ENCODE assay signal across 10 cellular contexts in the genomic region with DNA sequence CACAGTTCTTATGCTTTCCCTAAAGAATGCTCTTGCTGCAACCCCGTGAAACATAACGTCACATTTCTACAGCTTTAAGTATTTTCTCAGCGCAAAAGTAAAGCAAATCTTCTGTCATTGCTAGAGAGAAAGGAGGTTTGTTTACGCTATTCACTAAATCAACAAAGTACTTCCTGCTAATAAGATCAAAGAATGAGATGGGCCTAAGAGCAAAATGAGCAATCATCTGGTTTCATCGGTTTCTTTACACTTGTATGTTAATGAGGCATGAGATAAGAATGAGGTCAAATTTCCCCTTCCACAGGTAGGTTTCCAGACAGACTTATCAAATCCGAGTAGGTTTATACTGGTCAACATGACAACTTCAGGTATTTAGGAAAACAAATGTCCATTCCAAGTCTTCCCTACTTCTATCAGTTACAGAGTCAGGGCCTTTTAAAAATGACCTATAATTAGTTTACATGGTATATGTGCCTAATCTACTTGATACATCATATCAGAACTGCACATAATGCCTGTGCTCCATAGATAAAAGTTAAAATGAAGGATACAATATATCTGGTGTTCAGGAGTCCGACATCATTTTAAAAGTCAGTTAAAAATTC. TPM values are rescaled to one million over a fixed set of nuclear protein-coding genes. Genes with fewer than 3 reads are reported as not detected.
DNase-seq lines count a peak whose midpoint lies in the region; ATAC-seq and TF ChIP-seq lines count a peak whose summit lies in the region.
"Had no signal": no experiment of that assay in that cellular context is flagged by ENCODE, and none has a peak within 500 bp of the region (broad histone marks: within the 10 kb centered on the region; RNA-seq: fewer than 3 reads in every experiment).

No MANE protein-coding gene starts in this region.

- H2BK5ac ChIP-seq in IMR-90 (ENCODE audit: low read depth, low read length, poor library complexity, severe bottlenecking), result no peak overlapping the region

- no peaks in the 10 kb centered on the region for H3K9me3 Mint-ChIP-seq in stimulated activated naive CD8-positive, alpha-beta T cell treated with anti-CD3 and anti-CD28 coated beads, Interleukin-15, amount 100 ng/mL, for 72 hours
- H3K9me3 Mint-ChIP-seq: CD8-positive, alpha-beta T cell had no signal

- WGBS in IMR-90 (ENCODE audit: extremely low coverage in 2 of 2, insufficient read length in 1 of 2), 2 experiments, result no CpG with 5 or more reads among the region's 7 CpGs
- 19 to 23% methylated on average over 7 of the region's 7 CpGs for WGBS in body of pancreas, 2 donors

- no peaks in the 10 kb centered on the region for H3K27me3 Mint-ChIP-seq in stimulated activated naive CD8-positive, alpha-beta T cell treated with anti-CD3 and anti-CD28 coated beads, Interleukin-15, amount 100 ng/mL, for 72 hours

- no peak overlapping the region for H3K4me3 ChIP-seq in IMR-90 (ENCODE audit: insufficient read depth, low read depth, low read length)
- no peak overlapping the region for H3K4me3 ChIP-seq in body of pancreas
- H3K4me3 ChIP-seq: breast epithelium had no signal

- no peak overlapping the region for H2BK15ac ChIP-seq in IMR-90 (ENCODE audit: low read depth, low read length)

- TF ChIP-seq CTCF in IMR-90 (conservative IDR thresholded peaks at IDR 0.05; ENCODE audit: low read depth, low read length) (no peak), body of pancreas (IDR thresholded peaks at IDR 0.05) (no peak), omental fat pad (IDR thresholded peaks at IDR 0.05) (no peak)

- H3K56ac ChIP-seq in IMR-90 (ENCODE audit: extremely low read depth, insufficient read depth, low read length), result no peak overlapping the region

- no peak overlapping the region for H2AK5ac ChIP-seq in IMR-90 (ENCODE audit: low read depth, low read length)

- H3K4ac ChIP-seq in IMR-90 (ENCODE audit: low read depth, low read length), result no peak overlapping the region

- BruUV-seq in IMR-90 (replicated peaks; lab: Mats Ljungman, UMichigan), result no TSS peak

- ATAC-seq in stimulated activated naive CD8-positive, alpha-beta T cell treated with anti-CD3 and anti-CD28 coated beads, Interleukin-15, amount 100 ng/mL, for 72 hours, result peak; percentile 64
- ATAC-seq in stimulated activated naive CD8-positive, alpha-beta T cell treated with anti-CD3 and anti-CD28 coated beads, Interleukin-15, Interleukin-2, amounts not matched to agents 100 U/mL and 50 U/mL, for 24 hours, result no peak
- ATAC-seq in IMR-90 (ENCODE audit: low read depth), result no peak
- ATAC-seq in body of pancreas, result peak; percentile 74
- ATAC-seq in omental fat pad (ENCODE audit: low FRiP score), result no peak
- ATAC-seq: CD8-positive, alpha-beta T cell had no signal

- H4K20me1 ChIP-seq in IMR-90 (ENCODE audit: insufficient read depth, low read length), result peaks cover 11% of the 10 kb centered on the region; the same call in 1 of the 2 replicates

- no peak overlapping the region for H2BK20ac ChIP-seq in IMR-90 (ENCODE audit: low read depth, low read length)

- no peak overlapping the region for H3K23ac ChIP-seq in IMR-90 (ENCODE audit: low read depth, low read length)

- no peak for DNase-seq in stimulated activated naive CD8-positive, alpha-beta T cell treated with anti-CD3 and anti-CD28 coated beads, Interleukin-15, amount 100 ng/mL, for 72 hours
- no peak for DNase-seq in stimulated activated naive CD8-positive, alpha-beta T cell treated with anti-CD3 and anti-CD28 coated beads, Interleukin-15, Interleukin-2, amounts not matched to agents 100 U/mL and 50 U/mL, for 24 hours
- peak; percentile 60 for DNase-seq in IMR-90
- DNase-seq in body of pancreas, result no peak
- DNase-seq in activated CD8-positive, alpha-beta memory T cell treated with anti-CD3 and anti-CD28 coated beads for 24 hours, result no peak
- DNase-seq in NOMO-1 treated with dmso at 0.1 percent for 144 hours (lab: John Stamatoyannopoulos, UW; ENCODE audit: unreplicated experiment), result no peak
- no peak for DNase-seq in omental fat pad (ENCODE audit: low spot score)
- DNase-seq in NCI-H82 (lab: John Stamatoyannopoulos, UW), result no peak
- DNase-seq: CD8-positive, alpha-beta T cell had no signal

- no peak overlapping the region for H2BK120ac ChIP-seq in IMR-90 (ENCODE audit: low read depth, low read length)

- dilution Hi-C loops in IMR-90 (cut with HindIII; ENCODE audit: low sequenced_read_pairs, unreplicated experiment), result no loop called here

- peaks cover 35 to 41% of the 10 kb centered on the region in 2 experiments for H3K79me1 ChIP-seq in IMR-90 (ENCODE audit: low read depth in 1 of 2, low read length in 2 of 2)

- 0 out of 2 replicates have a peak, but pooled peaks cover 2% of the 10 kb centered on the region for H3K4me1 ChIP-seq in IMR-90 (ENCODE audit: control insufficient read depth, insufficient read depth, low read length)
- peaks cover 20% of the 10 kb centered on the region for H3K4me1 ChIP-seq in body of pancreas
- H3K4me1 ChIP-seq: breast epithelium had no signal

- H3K14ac ChIP-seq in IMR-90 (replicated peaks; ENCODE audit: low read depth, low read length), result no peak overlapping the region

- TF ChIP-seq POLR2A in IMR-90 (IDR thresholded peaks at IDR 0.05; ENCODE audit: low read depth, low read length) (no peak), body of pancreas (IDR thresholded peaks at IDR 0.05) (no peak)

- H4K8ac ChIP-seq in IMR-90 (ENCODE audit: low read depth in 2 of 2, low read length in 2 of 2), result no peak overlapping the region

- peak overlapping the region; percentile 22; the same call in 1 of the 2 replicates for H3K4me2 ChIP-seq in IMR-90 (ENCODE audit: low read depth, low read length)

- CTCF ChIA-PET in IMR-90 (lab: Yijun Ruan, JAX), result no interaction called here

- intact Hi-C loops in IMR-90 (cut with micrococcal nuclease) (loop anchor here (5.0 kb wide), 1 partner anchor 36 kb away; no protein-coding TSS in a partner anchor), body of pancreas (cut with DNase I) (no loop called here)

- H3K4me1 Mint-ChIP-seq in stimulated activated naive CD8-positive, alpha-beta T cell treated with anti-CD3 and anti-CD28 coated beads, Interleukin-15, amount 100 ng/mL, for 72 hours, result peaks cover 49% of the 10 kb centered on the region

- H3K9me3 ChIP-seq in IMR-90 (ENCODE audit: control insufficient read depth, insufficient read depth, low read length) (no peaks in the 10 kb centered on the region), body of pancreas (no peaks in the 10 kb centered on the region)
- H3K9me3 ChIP-seq: breast epithelium had no signal

- no peak overlapping the region for H2AFZ ChIP-seq in IMR-90 (replicated peaks; ENCODE audit: low read length, poor library complexity)

- no peak overlapping the region for H4K91ac ChIP-seq in IMR-90 (ENCODE audit: insufficient read depth, low read depth, low read length)

- no peak overlapping the region for H4K5ac ChIP-seq in IMR-90 (ENCODE audit: low read depth, low read length)

- H3K27me3 ChIP-seq in IMR-90 (ENCODE audit: control insufficient read depth, insufficient read depth, low read length) (no peaks in the 10 kb centered on the region), body of pancreas (no peaks in the 10 kb centered on the region)
- H3K27me3 ChIP-seq: breast epithelium had no signal

- in situ Hi-C loops in IMR-90 (cut with MboI; ENCODE audit: low sequenced_read_pairs), result no loop called here

- H3K18ac ChIP-seq in IMR-90 (ENCODE audit: low read depth, low read length), result no peak overlapping the region

- no peak for TF ChIP-seq RAD21 in IMR-90 (IDR thresholded peaks at IDR 0.05; ENCODE audit: low read length)

- peaks cover 5% of the 10 kb centered on the region; the same call in 1 of the 2 replicates for H3K9me1 ChIP-seq in IMR-90 (ENCODE audit: insufficient read depth, low read length)

- peak overlapping the region in 1 of 2 donors; percentile 44 for H3K4me3 Mint-ChIP-seq in stimulated activated naive CD8-positive, alpha-beta T cell treated with anti-CD3 and anti-CD28 coated beads, Interleukin-15, amount 100 ng/mL, for 72 hours
- H3K4me3 Mint-ChIP-seq: CD8-positive, alpha-beta T cell had no signal

- H3K27ac Mint-ChIP-seq in stimulated activated naive CD8-positive, alpha-beta T cell treated with anti-CD3 and anti-CD28 coated beads, Interleukin-15, amount 100 ng/mL, for 72 hours, result no peak overlapping the region
- H3K27ac Mint-ChIP-seq: CD8-positive, alpha-beta T cell had no signal

- H3K9ac ChIP-seq in IMR-90 (ENCODE audit: low read depth, low read length), result no peak overlapping the region

- POLR2A ChIA-PET in IMR-90 (lab: Charles Lee; ENCODE audit: unreplicated experiment), result no interaction called here

- H3K27ac ChIP-seq in IMR-90 (ENCODE audit: insufficient read depth, low read length) (no peak overlapping the region), body of pancreas (peak overlapping the region in 2 of 4 donors; percentile 39 to 51)
- H3K27ac ChIP-seq: breast epithelium had no signal

- H2AK9ac ChIP-seq in IMR-90 (replicated peaks; ENCODE audit: low read depth, low read length, poor library complexity), result no peak overlapping the region

- H3K36me3 ChIP-seq in IMR-90 (ENCODE audit: control insufficient read depth, insufficient read depth, low read length) (no peaks in the 10 kb centered on the region), body of pancreas (replicated peaks in 1 of 2; ENCODE audit: insufficient read depth in 1 of 2, low read depth in 2 of 2) (no peaks in the 10 kb centered on the region)
- H3K36me3 ChIP-seq: breast epithelium had no signal

TF ChIP-seq in IMR-90, 13 proteins besides CTCF, POLR2A, EP300 and RAD21 (continues in another document):
- no peak for TF ChIP-seq FOS (IDR thresholded peaks at IDR 0.05; ENCODE audit: low read depth, low read length)
- TF ChIP-seq RFX5 (IDR thresholded peaks at IDR 0.05; ENCODE audit: low read depth, low read length), result no peak
- no peak for TF ChIP-seq MXI1 (IDR thresholded peaks at IDR 0.05; ENCODE audit: borderline replicate concordance, low read depth, low read length)
- TF ChIP-seq, protein P1, sequence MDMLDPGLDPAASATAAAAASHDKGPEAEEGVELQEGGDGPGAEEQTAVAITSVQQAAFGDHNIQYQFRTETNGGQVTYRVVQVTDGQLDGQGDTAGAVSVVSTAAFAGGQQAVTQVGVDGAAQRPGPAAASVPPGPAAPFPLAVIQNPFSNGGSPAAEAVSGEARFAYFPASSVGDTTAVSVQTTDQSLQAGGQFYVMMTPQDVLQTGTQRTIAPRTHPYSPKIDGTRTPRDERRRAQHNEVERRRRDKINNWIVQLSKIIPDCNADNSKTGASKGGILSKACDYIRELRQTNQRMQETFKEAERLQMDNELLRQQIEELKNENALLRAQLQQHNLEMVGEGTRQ (IDR thresholded peaks at IDR 0.05; ENCODE audit: low read depth, low read length), result no peak
- TF ChIP-seq NFE2L2 (IDR thresholded peaks at IDR 0.05; ENCODE audit: low read depth, low read length), result no peak
- no peak for TF ChIP-seq CHD1 (IDR thresholded peaks at IDR 0.05; ENCODE audit: low read depth, low read length)
- TF ChIP-seq BHLHE40 (IDR thresholded peaks at IDR 0.05; ENCODE audit: low read depth, low read length), result no peak

RNA-seq across cellular contexts. Expression of a gene that starts 8.4 kb away (rescaled TPM):
- total RNA-seq in IMR-90 (2012; rRNA removed) (9.1 and 11.9 TPM in 2 replicates), body of pancreas (10 to 100 TPM; 13.7 to 16.8 TPM), omental fat pad (10 to 100 TPM; 13.9 to 17.1 (median 15.8) TPM)
- 7.0 and 7.8 TPM in 2 replicates for polyA plus RNA-seq in IMR-90 (2012; rRNA removed)
- polyA plus RNA-seq in IMR-90 (2012; cell fraction: cytosol; rRNA removed), result 5.4 and 5.8 TPM in 2 replicates
- 4.4 and 9.0 TPM in 2 replicates for polyA plus RNA-seq in IMR-90 (2012; cell fraction: nucleus; rRNA removed; ENCODE audit: low replicate concordance)

Comparison
In these comparisons a context has a peak if more than half of its experiments do, and no peak if none do; other contexts are left out.
1. ATAC-seq: peak in stimulated activated naive CD8-positive, alpha-beta T cell treated with anti-CD3 and anti-CD28 coated beads, Interleukin-15, amount 100 ng/mL, for 72 hours (single experiment) and body of pancreas (single experiment); none in stimulated activated naive CD8-positive, alpha-beta T cell treated with anti-CD3 and anti-CD28 coated beads, Interleukin-15, Interleukin-2, amounts not matched to agents 100 U/mL and 50 U/mL, for 24 hours (single experiment), IMR-90 (single experiment) and omental fat pad (single experiment).